In genomic region chr4:110055014-110055768, GRCh38 we compare ENCODE assay signal across 8 cellular contexts.
DNase-seq lines count a peak whose midpoint lies in the region; ATAC-seq, FAIRE-seq and TF ChIP-seq lines count a peak whose summit lies in the region.

No MANE protein-coding gene starts in this region.

- no peak overlapping the region for H3K4me3 ChIP-seq in IMR-90 (ENCODE audit: insufficient read depth, low read depth, low read length)
- H3K4me3 ChIP-seq in CD8-positive, alpha-beta T cell (ENCODE audit: low read depth, low read length) = no peak overlapping the region

- H3K9me1 ChIP-seq in IMR-90 (ENCODE audit: insufficient read depth, low read length) = no peaks in the 10 kb centered on the region

- peak; percentile 28 for DNase-seq in IMR-90
- no peak for DNase-seq in ureter (ENCODE audit: low spot score)
- no peak for DNase-seq in CD8-positive, alpha-beta T cell
- no peak for DNase-seq in NCI-H1930 (lab: John Stamatoyannopoulos, UW)
- no peak for DNase-seq in KBM-7

- H3K27me3 Mint-ChIP-seq in CD8-positive, alpha-beta T cell (ENCODE audit: low read depth) = no peaks in the 10 kb centered on the region

- ATAC-seq in GM18499 (IDR thresholded peaks at IDR 0.05; ENCODE audit: insufficient read depth, unreplicated experiment) = peak; percentile 76
- peak; percentile 70 for ATAC-seq in GM21529 (IDR thresholded peaks at IDR 0.05; ENCODE audit: unreplicated experiment)
- peak; percentile 74 for ATAC-seq in IMR-90 (ENCODE audit: low read depth)
- ATAC-seq in CD8-positive, alpha-beta T cell = no peak

- POLR2A ChIA-PET in IMR-90 (lab: Charles Lee; ENCODE audit: unreplicated experiment) = no interaction called here
- POLR2A ChIA-PET in CD8-positive, alpha-beta T cell (lab: Charles Lee) = no interaction called here

- H3K27me3 ChIP-seq in IMR-90 (ENCODE audit: control insufficient read depth, insufficient read depth, low read length) = no peaks in the 10 kb centered on the region
- no peaks in the 10 kb centered on the region for H3K27me3 ChIP-seq in CD8-positive, alpha-beta T cell (ENCODE audit: insufficient read depth, low read length)

- peaks cover 14% of the 10 kb centered on the region for H3K4me1 Mint-ChIP-seq in CD8-positive, alpha-beta T cell (ENCODE audit: low read depth)

- H2BK15ac ChIP-seq in IMR-90 (ENCODE audit: low read depth, low read length) = no peak overlapping the region

- no peak overlapping the region for H3K56ac ChIP-seq in IMR-90 (ENCODE audit: extremely low read depth, insufficient read depth, low read length)

- peaks cover 3% of the 10 kb centered on the region for H3K36me3 ChIP-seq in IMR-90 (ENCODE audit: control insufficient read depth, insufficient read depth, low read length)
- no peaks in the 10 kb centered on the region for H3K36me3 ChIP-seq in CD8-positive, alpha-beta T cell (ENCODE audit: insufficient read depth, low read length)

- CTCF ChIA-PET in IMR-90 (lab: Yijun Ruan, JAX) = interaction anchor here (0.7 to 1.0 kb wide), 2 partner anchors 41 to 454 kb away, joined by 3 read pairs; no protein-coding TSS in a partner anchor
- CTCF ChIA-PET in CD8-positive, alpha-beta T cell (lab: Charles Lee) = interaction anchor here (1.0 to 1.8 kb wide), 2 partner anchors 155 to 459 kb away, joined by 3 to 4 read pairs; no protein-coding TSS in a partner anchor

- H2AK5ac ChIP-seq in IMR-90 (ENCODE audit: low read depth, low read length) = no peak overlapping the region

- 0 out of 2 replicates have a peak overlapping the region, but pooled peaks have one; percentile 2 for H4K5ac ChIP-seq in IMR-90 (ENCODE audit: low read depth, low read length)

- no peak overlapping the region for H3K4me3 Mint-ChIP-seq in CD8-positive, alpha-beta T cell

- H3K36me3 Mint-ChIP-seq in CD8-positive, alpha-beta T cell = no peaks in the 10 kb centered on the region

- H3K4me1 ChIP-seq in IMR-90 (ENCODE audit: control insufficient read depth, insufficient read depth, low read length) = peaks cover 7% of the 10 kb centered on the region; the same call in 1 of the 2 replicates
- no peaks in the 10 kb centered on the region for H3K4me1 ChIP-seq in CD8-positive, alpha-beta T cell (ENCODE audit: insufficient read depth, low read length)

- no peak overlapping the region for H3K18ac ChIP-seq in IMR-90 (ENCODE audit: low read depth, low read length)

- TF ChIP-seq RAD21 in IMR-90 (IDR thresholded peaks at IDR 0.05; ENCODE audit: low read length) = no peak

- peak overlapping the region; percentile 17; the same call in 1 of the 2 replicates for H3K27ac ChIP-seq in IMR-90 (ENCODE audit: insufficient read depth, low read length)
- H3K27ac ChIP-seq in CD8-positive, alpha-beta T cell (ENCODE audit: low read depth, low read length) = no peak overlapping the region

- H3K14ac ChIP-seq in IMR-90 (replicated peaks; ENCODE audit: low read depth, low read length) = no peak overlapping the region

- no peak overlapping the region for H3K4me2 ChIP-seq in IMR-90 (ENCODE audit: low read depth, low read length)

- no peaks in the 10 kb centered on the region for H3K9me3 ChIP-seq in IMR-90 (ENCODE audit: control insufficient read depth, insufficient read depth, low read length)
- H3K9me3 ChIP-seq in CD8-positive, alpha-beta T cell (ENCODE audit: low read length) = no peaks in the 10 kb centered on the region

- H3K9me3 Mint-ChIP-seq in CD8-positive, alpha-beta T cell = no peaks in the 10 kb centered on the region

- no peak overlapping the region for H2AK9ac ChIP-seq in IMR-90 (replicated peaks; ENCODE audit: low read depth, low read length, poor library complexity)

- no peak overlapping the region for H3K27ac Mint-ChIP-seq in CD8-positive, alpha-beta T cell

- in situ Hi-C loops in IMR-90 (cut with MboI; ENCODE audit: low sequenced_read_pairs) (no loop called here), KBM-7 (cut with MboI; ENCODE audit: low pct_unique_long_range_greater_than_20kb, low sequenced_read_pairs) (loop anchor here (25.0 kb wide), 1 partner anchor 157 kb away; no protein-coding TSS in a partner anchor)

- H2AFZ ChIP-seq in IMR-90 (replicated peaks; ENCODE audit: low read length, poor library complexity) = no peak overlapping the region

- no peak overlapping the region for H2BK120ac ChIP-seq in IMR-90 (ENCODE audit: low read depth, low read length)

- FAIRE-seq in islet of Langerhans (lab: Jason Lieb, UNC) = peak; percentile 33

- no peaks in the 10 kb centered on the region for H3K79me1 ChIP-seq in IMR-90 (ENCODE audit: low read depth in 1 of 2, low read length in 2 of 2)

- no peak overlapping the region for H3K4ac ChIP-seq in IMR-90 (ENCODE audit: low read depth, low read length)

- intact Hi-C loops in IMR-90 (cut with micrococcal nuclease) = no loop called here
- intact Hi-C loops in CD8-positive, alpha-beta T cell (cut with DNase I, micrococcal nuclease) = no loop called here

- no peak overlapping the region for H4K8ac ChIP-seq in IMR-90 (ENCODE audit: low read depth in 2 of 2, low read length in 2 of 2)

- no peaks in the 10 kb centered on the region for H4K20me1 ChIP-seq in IMR-90 (ENCODE audit: insufficient read depth, low read length)

- no peak overlapping the region for H4K91ac ChIP-seq in IMR-90 (ENCODE audit: insufficient read depth, low read depth, low read length)

- dilution Hi-C loops in IMR-90 (cut with HindIII; ENCODE audit: low sequenced_read_pairs, unreplicated experiment) = no loop called here

- no peak overlapping the region for H3K23ac ChIP-seq in IMR-90 (ENCODE audit: low read depth, low read length)

- WGBS in IMR-90 (ENCODE audit: extremely low coverage in 2 of 2, insufficient read length in 1 of 2), 2 experiments = no CpG with 5 or more reads among the region's 4 CpGs

- no peak overlapping the region for H2BK5ac ChIP-seq in IMR-90 (ENCODE audit: low read depth, low read length, poor library complexity, severe bottlenecking)

- TF ChIP-seq CTCF in IMR-90 (conservative IDR thresholded peaks at IDR 0.05; ENCODE audit: low read depth, low read length) = no peak
- TF ChIP-seq CTCF in CD8-positive, alpha-beta T cell (IDR thresholded peaks at IDR 0.05) = no peak

- BruUV-seq in IMR-90 (replicated peaks; lab: Mats Ljungman, UMichigan) = no TSS peak

- H3K9ac ChIP-seq in IMR-90 (ENCODE audit: low read depth, low read length) = no peak overlapping the region

- no peak overlapping the region for H2BK20ac ChIP-seq in IMR-90 (ENCODE audit: low read depth, low read length)

- no peak for TF ChIP-seq POLR2A in IMR-90 (IDR thresholded peaks at IDR 0.05; ENCODE audit: low read depth, low read length)

TF ChIP-seq in IMR-90, 13 proteins besides CTCF, POLR2A, EP300 and RAD21:
- TF ChIP-seq RCOR1 (IDR thresholded peaks at IDR 0.05; ENCODE audit: insufficient replicate concordance, low read length) = no peak
- no peak for TF ChIP-seq MXI1 (IDR thresholded peaks at IDR 0.05; ENCODE audit: borderline replicate concordance, low read depth, low read length)
- no peak for TF ChIP-seq MAFK (IDR thresholded peaks at IDR 0.05; ENCODE audit: low read depth, low read length)
